In the genomic region with DNA sequence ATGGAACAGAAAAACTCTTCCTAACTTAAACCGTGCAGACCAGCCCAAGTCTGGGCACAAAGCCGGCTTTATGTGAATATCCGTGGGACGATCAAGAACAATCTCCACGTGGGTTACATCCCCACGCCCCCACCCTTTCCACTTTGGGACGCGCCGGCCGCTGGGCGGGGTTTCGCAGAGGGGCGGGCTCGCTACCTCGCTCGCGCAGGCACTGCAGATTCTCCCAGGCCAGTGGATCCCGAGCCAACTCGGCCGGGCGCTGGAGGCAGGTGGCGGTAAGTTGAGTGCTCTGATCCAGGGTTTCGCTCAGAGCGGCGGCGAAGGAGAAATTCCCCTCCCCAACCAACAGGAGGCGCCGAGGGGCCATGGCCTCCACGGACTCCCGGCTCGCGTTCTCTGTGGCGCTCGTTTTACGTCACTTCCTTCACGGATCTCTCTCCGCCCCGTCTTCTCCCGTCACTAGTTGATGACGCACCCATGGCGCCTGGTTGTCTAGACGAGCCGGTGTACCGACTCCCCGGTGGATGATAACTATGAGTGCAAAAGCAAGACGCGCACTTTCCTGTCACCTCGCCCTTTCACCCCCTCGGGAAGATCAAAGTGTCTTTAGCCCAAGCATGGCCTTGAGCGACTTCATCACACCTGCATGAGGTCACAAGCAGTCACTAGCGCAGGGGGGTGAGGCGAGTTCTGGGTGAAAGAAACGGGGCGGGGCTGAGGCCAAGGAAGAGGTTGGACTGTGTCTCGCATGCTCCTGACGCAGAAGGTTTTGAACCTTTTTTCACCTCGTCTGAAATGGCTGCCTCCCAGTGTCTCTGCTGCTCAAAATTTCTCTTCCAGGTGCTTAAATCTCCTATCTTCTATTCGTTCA, we compare ENCODE assay signal across 7 cellular contexts. TPM values are rescaled to one million over a fixed set of nuclear protein-coding genes. Genes with fewer than 3 reads are reported as not detected.
DNase-seq lines count a peak whose midpoint lies in the region; ATAC-seq, FAIRE-seq and TF ChIP-seq lines count a peak whose summit lies in the region.

A gene with protein sequence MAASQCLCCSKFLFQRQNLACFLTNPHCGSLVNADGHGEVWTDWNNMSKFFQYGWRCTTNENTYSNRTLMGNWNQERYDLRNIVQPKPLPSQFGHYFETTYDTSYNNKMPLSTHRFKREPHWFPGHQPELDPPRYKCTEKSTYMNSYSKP (plus strand): TSS at position 776 of the 871 bp plus-strand sequence. CDS start 20 bp downstream, at position 796.
Gene FDXACB1 (minus strand): TSS at position 400 of the 871 bp plus-strand sequence. CDS start 33 bp downstream, at position 367.

- peaks cover 5% of the 10 kb centered on the region for H3K4me1 Mint-ChIP-seq in astrocyte (ENCODE audit: low read depth, unreplicated experiment)

- no peaks in the 10 kb centered on the region for H3K27me3 ChIP-seq in astrocyte (ENCODE audit: insufficient read depth, low read length)
- no peaks in the 10 kb centered on the region for H3K27me3 ChIP-seq in rectal smooth muscle tissue (ENCODE audit: control insufficient read depth, insufficient read depth, low read length)

- H3K27ac ChIP-seq in astrocyte (ENCODE audit: low read depth, low read length) (peak within 1 kb of the TSS; percentile 99), rectal smooth muscle tissue (ENCODE audit: low read depth, low read length) (peak within 1 kb of the TSS; percentile 94)

- H3K4me2 ChIP-seq in astrocyte (ENCODE audit: low read length) = peak within 1 kb of the TSS; percentile 91

- H3K9ac ChIP-seq in astrocyte (ENCODE audit: low read length) (peak within 1 kb of the TSS; percentile 93), rectal smooth muscle tissue (ENCODE audit: low read length) (peak within 1 kb of the TSS; percentile 22)

- peak within 1 kb of the TSS; percentile 100 for H3K27ac Mint-ChIP-seq in astrocyte (ENCODE audit: unreplicated experiment)

- ATAC-seq in GM18502 (IDR thresholded peaks at IDR 0.05; ENCODE audit: poor library complexity, unreplicated experiment) (peak; percentile 88), HG02970 (IDR thresholded peaks at IDR 0.05; ENCODE audit: low FRiP score, unreplicated experiment) (peak; percentile 94)

- H3K9me3 Mint-ChIP-seq in astrocyte (ENCODE audit: unreplicated experiment) = no peaks in the 10 kb centered on the region

- no peak for FAIRE-seq in astrocyte (lab: Jason Lieb, UNC)

- H3K4me3 ChIP-seq in astrocyte (ENCODE audit: insufficient read depth, low read depth, low read length) (peak within 1 kb of the TSS; percentile 88), rectal smooth muscle tissue (ENCODE audit: low read length) (peak within 1 kb of the TSS; percentile 83)

- H3K4me1 ChIP-seq in astrocyte (ENCODE audit: insufficient read depth, low read length) (peaks cover 9% of the 10 kb centered on the region), rectal smooth muscle tissue (ENCODE audit: control insufficient read depth, insufficient read depth, low read length) (peaks cover 3% of the 10 kb centered on the region)

- H3K36me3 ChIP-seq in astrocyte (ENCODE audit: insufficient read depth, low read length) (no peaks in the 10 kb centered on the region), rectal smooth muscle tissue (ENCODE audit: control insufficient read depth, insufficient read depth, low read length) (no peaks in the 10 kb centered on the region)

- H2AFZ ChIP-seq in astrocyte (ENCODE audit: low read depth, low read length) = peak within 1 kb of the TSS; percentile 100

- DNase-seq in NCI-H187 treated with DMSO at 0.1 percent for 48 hours (lab: John Stamatoyannopoulos, UW) (peak; percentile 88), T-helper 22 cell (ENCODE audit: low read depth) (peak; percentile 98), astrocyte (ENCODE audit: low read depth) (peak; percentile 95), hepatic stellate cell (ENCODE audit: low spot score) (peak; percentile 92)

- TF ChIP-seq CTCF in astrocyte (IDR thresholded peaks at IDR 0.05; ENCODE audit: insufficient read depth, low read depth, low read length) = peak; percentile 75

- H3K4me3 Mint-ChIP-seq in astrocyte (ENCODE audit: unreplicated experiment) = peak within 1 kb of the TSS; percentile 96

- H3K27me3 Mint-ChIP-seq in astrocyte (ENCODE audit: low read depth, unreplicated experiment) = no peaks in the 10 kb centered on the region

- no peaks in the 10 kb centered on the region for H4K20me1 ChIP-seq in astrocyte (ENCODE audit: insufficient read depth, low read length)

- H3K9me3 ChIP-seq in astrocyte (ENCODE audit: insufficient read depth, low read depth, low read length) = no peaks in the 10 kb centered on the region

- no peaks in the 10 kb centered on the region for H3K79me2 ChIP-seq in astrocyte (ENCODE audit: insufficient read depth, low read length)

- peaks cover 2% of the 10 kb centered on the region for H3K36me3 Mint-ChIP-seq in astrocyte (ENCODE audit: low read depth, unreplicated experiment)

RNA-seq across cellular contexts. Expression of the first gene that starts in this region (rescaled TPM):
- total RNA-seq in astrocyte = 18.4 and 18.8 TPM in 2 replicates

RNA-seq across cellular contexts. Expression of gene FDXACB1, which starts in this region (rescaled TPM):
- total RNA-seq in astrocyte = 1.7 and 2.6 TPM in 2 replicates

Comparison
In these comparisons a context has a peak if more than half of its experiments do, and no peak if none do; other contexts are left out.
1. Peak in every context shown above with its lines: DNase-seq, ATAC-seq, H3K4me3 ChIP-seq and H3K27ac ChIP-seq.